1 cellular context compared by ENCODE assay signal in genomic region chr20:61253640-61254511, GRCh38.
TF ChIP-seq lines count a peak whose summit lies in the region.

No MANE protein-coding gene starts in this region.

TF ChIP-seq in A549, 52 proteins besides CTCF, POLR2A, EP300 and RAD21 (continued from another document):
- TF ChIP-seq ELK1 (IDR thresholded peaks at IDR 0.05; ENCODE audit: low read depth, low read length): no peak
